18 cellular contexts compared by ENCODE assay signal in genomic region chr4:119027815-119028214, GRCh38.
A peak's percentile ranks its signal among the peaks of the same experiment; 100 is the strongest.
DNase-seq lines count a peak whose midpoint lies in the region; ATAC-seq, FAIRE-seq and TF ChIP-seq lines count a peak whose summit lies in the region.
"Had no signal": no experiment of that assay in that cellular context is flagged by ENCODE, and none has a peak within 500 bp of the region (broad histone marks: within the 10 kb centered on the region; RNA-seq: fewer than 3 reads in every experiment).

No MANE protein-coding gene starts in this region.

- TF ChIP-seq CTCF in IMR-90 (conservative IDR thresholded peaks at IDR 0.05; ENCODE audit: low read depth, low read length) (no peak), colonic mucosa (IDR thresholded peaks at IDR 0.05) (no peak), D721Med (IDR thresholded peaks at IDR 0.05; ENCODE audit: insufficient read depth, missing control alignments) (no peak), dorsolateral prefrontal cortex (IDR thresholded peaks at IDR 0.05 in 54 of 56, conservative IDR thresholded peaks at IDR 0.05 in 2 of 56; ENCODE audit: low read depth in 1 of 56, partially characterized antibody in 56 of 56) (no peak)

- H4K20me1 ChIP-seq in IMR-90 (ENCODE audit: insufficient read depth, low read length) (no peaks in the 10 kb centered on the region), Karpas-422 (ENCODE audit: insufficient read depth, low read depth, low read length) (no peaks in the 10 kb centered on the region)

- peaks cover 9% of the 10 kb centered on the region for H3K4me1 ChIP-seq in IMR-90 (ENCODE audit: control insufficient read depth, insufficient read depth, low read length)
- H3K4me1 ChIP-seq in colonic mucosa, result no peaks in the 10 kb centered on the region
- H3K4me1 ChIP-seq in muscle layer of colon (ENCODE audit: insufficient read depth, low read length), result peaks cover 36% of the 10 kb centered on the region
- peaks cover 0 to 35% (median 28%) of the 10 kb centered on the region in 5 donors for H3K4me1 ChIP-seq in subcutaneous abdominal adipose tissue (ENCODE audit: control insufficient read depth in 5 of 5, insufficient read depth in 5 of 5, low read length in 5 of 5)
- H3K4me1 ChIP-seq in Karpas-422 (ENCODE audit: low read length), result no peaks in the 10 kb centered on the region

- H2BK120ac ChIP-seq in IMR-90 (ENCODE audit: low read depth, low read length), result peak overlapping the region; percentile 61; the same call in 1 of the 2 replicates

- H3K27me3 ChIP-seq in IMR-90 (ENCODE audit: control insufficient read depth, insufficient read depth, low read length) (no peaks in the 10 kb centered on the region), colonic mucosa (no peaks in the 10 kb centered on the region), muscle layer of colon (ENCODE audit: control insufficient read depth in 1 of 2, insufficient read depth in 2 of 2, low read length in 2 of 2) (no peaks in the 10 kb centered on the region), subcutaneous abdominal adipose tissue (ENCODE audit: control insufficient read depth in 5 of 5, insufficient read depth in 4 of 5, low read length in 5 of 5) (no peaks in the 10 kb centered on the region), Karpas-422 (ENCODE audit: low read length) (no peaks in the 10 kb centered on the region), dorsolateral prefrontal cortex (no peaks in the 10 kb centered on the region)
- H3K27me3 ChIP-seq: cardiac muscle cell had no signal

- peak overlapping the region; percentile 30; the same call in 1 of the 2 replicates for H4K5ac ChIP-seq in IMR-90 (ENCODE audit: low read depth, low read length)

- dilution Hi-C loops in IMR-90 (cut with HindIII; ENCODE audit: low sequenced_read_pairs, unreplicated experiment), result no loop called here

- peaks cover 8% of the 10 kb centered on the region for H3K36me3 ChIP-seq in IMR-90 (ENCODE audit: control insufficient read depth, insufficient read depth, low read length)
- H3K36me3 ChIP-seq in colonic mucosa, result no peaks in the 10 kb centered on the region
- H3K36me3 ChIP-seq in muscle layer of colon (ENCODE audit: insufficient read depth, low read length), result peaks cover 34% of the 10 kb centered on the region
- H3K36me3 ChIP-seq in subcutaneous abdominal adipose tissue (ENCODE audit: control insufficient read depth in 5 of 5, insufficient read depth in 5 of 5, low read length in 5 of 5), result peaks cover 0 to 22% (median 17%) of the 10 kb centered on the region in 5 donors
- H3K36me3 ChIP-seq in Karpas-422 (ENCODE audit: insufficient read depth, low read length), result no peaks in the 10 kb centered on the region

- no peaks in the 10 kb centered on the region for H3K9me3 ChIP-seq in IMR-90 (ENCODE audit: control insufficient read depth, insufficient read depth, low read length)
- H3K9me3 ChIP-seq in colonic mucosa, result no peaks in the 10 kb centered on the region
- H3K9me3 ChIP-seq in muscle layer of colon (ENCODE audit: low read length), result no peaks in the 10 kb centered on the region
- H3K9me3 ChIP-seq in subcutaneous abdominal adipose tissue (ENCODE audit: control insufficient read depth in 5 of 5, low read length in 5 of 5), result no peaks in the 10 kb centered on the region
- H3K9me3 ChIP-seq in Karpas-422 (ENCODE audit: low read length), result no peaks in the 10 kb centered on the region

- peaks cover 8% of the 10 kb centered on the region; the same call in 1 of the 2 replicates for H3K9me1 ChIP-seq in IMR-90 (ENCODE audit: insufficient read depth, low read length)

- H3K27ac ChIP-seq in IMR-90 (ENCODE audit: insufficient read depth, low read length), result no peak overlapping the region
- H3K27ac ChIP-seq in colonic mucosa, result peak overlapping the region; percentile 72
- peak overlapping the region; percentile 82 for H3K27ac ChIP-seq in muscle layer of colon (ENCODE audit: low read depth, low read length)
- peak overlapping the region; percentile 96 for H3K27ac ChIP-seq in subcutaneous abdominal adipose tissue (ENCODE audit: low read depth, low read length)
- H3K27ac ChIP-seq in Karpas-422 (ENCODE audit: low read length), result no peak overlapping the region
- peak overlapping the region in 6 of 59 donors; percentile 9 to 89 (median 52) for H3K27ac ChIP-seq in dorsolateral prefrontal cortex
- H3K27ac ChIP-seq: C4-2B had no signal

- no peaks in the 10 kb centered on the region for H3K79me2 ChIP-seq in Karpas-422 (ENCODE audit: low read length)

- POLR2A ChIA-PET in IMR-90 (lab: Charles Lee; ENCODE audit: unreplicated experiment), result no interaction called here

- no peak overlapping the region for H2AK5ac ChIP-seq in IMR-90 (ENCODE audit: low read depth, low read length)

- H2AK9ac ChIP-seq in IMR-90 (replicated peaks; ENCODE audit: low read depth, low read length, poor library complexity), result no peak overlapping the region

- no peak for DNase-seq in IMR-90
- no peak for DNase-seq in colonic mucosa
- DNase-seq in D721Med (ENCODE audit: insufficient read length, low spot score), result no peak
- DNase-seq in Karpas-422, result no peak
- no peak for DNase-seq in dorsolateral prefrontal cortex
- DNase-seq: activated CD4-positive, alpha-beta T cell treated with anti-CD3 and anti-CD28 coated beads for 4 hours; activated T-cell treated with anti-CD3 and anti-CD28 coated beads for 4 hours; naive B cell; NCI-H2081; NCI-H774; stimulated activated naive CD4-positive, alpha-beta T cell; T-helper 2 cell had no signal

- H3K9me2 ChIP-seq in Karpas-422 (replicated peaks; ENCODE audit: insufficient read depth, low read length), result no peaks in the 10 kb centered on the region

- peak overlapping the region; percentile 6; the same call in 1 of the 3 replicates for H2BK15ac ChIP-seq in IMR-90 (ENCODE audit: low read depth, low read length)

- H3K9ac ChIP-seq in IMR-90 (ENCODE audit: low read depth, low read length) (peak overlapping the region; percentile 5; the same call in 1 of the 2 replicates), colonic mucosa (ENCODE audit: low read depth in 2 of 2, low read length in 2 of 2) (peak overlapping the region in 1 of 2 donors; percentile 1), muscle layer of colon (ENCODE audit: low read length) (peak overlapping the region; percentile 83), subcutaneous abdominal adipose tissue (ENCODE audit: low read length in 5 of 5) (peak overlapping the region in 4 of 5 donors; percentile 21 to 73 (median 58)), Karpas-422 (ENCODE audit: low read length) (no peak overlapping the region)

- TF ChIP-seq POLR2A in IMR-90 (IDR thresholded peaks at IDR 0.05; ENCODE audit: low read depth, low read length), result no peak

- H4K8ac ChIP-seq in IMR-90 (ENCODE audit: low read depth in 2 of 2, low read length in 2 of 2), result peak overlapping the region in 1 of 2 experiments; percentile 80; a peak in 2 of 4 replicates

- no TSS peak for BruUV-seq in IMR-90 (replicated peaks; lab: Mats Ljungman, UMichigan)

- H3K79me1 ChIP-seq in IMR-90 (ENCODE audit: low read depth in 1 of 2, low read length in 2 of 2), result peaks cover 0 to 7% of the 10 kb centered on the region in 2 experiments; a peak in 1 of 4 replicates

- peak overlapping the region; percentile 74 for H3K18ac ChIP-seq in IMR-90 (ENCODE audit: low read depth, low read length)

- no peak overlapping the region; the same call in 1 of the 2 replicates for H4K91ac ChIP-seq in IMR-90 (ENCODE audit: insufficient read depth, low read depth, low read length)

- peak overlapping the region; percentile 37; the same call in 1 of the 2 replicates for H3K4ac ChIP-seq in IMR-90 (ENCODE audit: low read depth, low read length)

- WGBS in IMR-90 (ENCODE audit: extremely low coverage in 2 of 2, insufficient read length in 1 of 2), 2 experiments, result no CpG with 5 or more reads among the region's 2 CpGs

- no peak for FAIRE-seq in D721Med (lab: Jason Lieb, UNC)

- TF ChIP-seq RAD21 in IMR-90 (IDR thresholded peaks at IDR 0.05; ENCODE audit: low read length), result no peak

- H2AFZ ChIP-seq in IMR-90 (replicated peaks; ENCODE audit: low read length, poor library complexity) (no peak overlapping the region), Karpas-422 (ENCODE audit: low read length) (no peak overlapping the region)

- H3K23ac ChIP-seq in IMR-90 (ENCODE audit: low read depth, low read length), result 0 out of 2 replicates have a peak overlapping the region, but pooled peaks have one; percentile 41

- CTCF ChIA-PET in IMR-90 (lab: Yijun Ruan, JAX), result no interaction called here

- intact Hi-C loops in IMR-90 (cut with micrococcal nuclease), result loop anchor here (2.0 kb wide), 1 partner anchor 39 kb away; no protein-coding TSS in a partner anchor
- intact Hi-C loops in colonic mucosa (cut with DNase I), result no loop called here
- intact Hi-C loops in dorsolateral prefrontal cortex (cut with DNase I), result no loop called here

- H3K14ac ChIP-seq in IMR-90 (replicated peaks; ENCODE audit: low read depth, low read length), result peak overlapping the region; percentile 57; the same call in 1 of the 2 replicates

- H2BK20ac ChIP-seq in IMR-90 (ENCODE audit: low read depth, low read length), result peak overlapping the region; percentile 75

- H3K4me2 ChIP-seq in IMR-90 (ENCODE audit: low read depth, low read length) (peak overlapping the region; percentile 34; the same call in 1 of the 2 replicates), Karpas-422 (ENCODE audit: low read depth, low read length, poor library complexity, severe bottlenecking) (no peak overlapping the region)

- ATAC-seq in IMR-90 (ENCODE audit: low read depth), result no peak
- no peak for ATAC-seq in HG03378 (IDR thresholded peaks at IDR 0.05; ENCODE audit: unreplicated experiment)
- ATAC-seq: activated naive CD4-positive, alpha-beta T cell treated with anti-CD3 and anti-CD28 coated beads, Interleukin-2, amount 50 U/mL, for 72 hours had no signal

- H3K4me3 ChIP-seq in IMR-90 (ENCODE audit: insufficient read depth, low read depth, low read length), result peak overlapping the region; percentile 34; the same call in 1 of the 2 replicates
- no peak overlapping the region for H3K4me3 ChIP-seq in colonic mucosa
- peak overlapping the region; percentile 53 to 65 for H3K4me3 ChIP-seq in muscle layer of colon (ENCODE audit: low read depth in 1 of 2, low read length in 2 of 2)
- H3K4me3 ChIP-seq in subcutaneous abdominal adipose tissue (ENCODE audit: low read depth in 1 of 5, low read length in 5 of 5), result peak overlapping the region; percentile 26 to 62 (median 57)
- no peak overlapping the region for H3K4me3 ChIP-seq in Karpas-422 (ENCODE audit: low read length)
- peak overlapping the region in 27 of 59 donors; percentile 0 to 41 (median 17) for H3K4me3 ChIP-seq in dorsolateral prefrontal cortex
- H3K4me3 ChIP-seq: cardiac muscle cell had no signal

- H3K56ac ChIP-seq in IMR-90 (ENCODE audit: extremely low read depth, insufficient read depth, low read length), result no peak overlapping the region

- in situ Hi-C loops in IMR-90 (cut with MboI; ENCODE audit: low sequenced_read_pairs), result loop anchor here (5.0 kb wide), 1 partner anchor 41 kb away; no protein-coding TSS in a partner anchor

- peak overlapping the region; percentile 46 for H2BK5ac ChIP-seq in IMR-90 (ENCODE audit: low read depth, low read length, poor library complexity, severe bottlenecking)

TF ChIP-seq in IMR-90, 13 proteins besides CTCF, POLR2A, EP300 and RAD21 (continues in another document):
- TF ChIP-seq MAFK (IDR thresholded peaks at IDR 0.05; ENCODE audit: low read depth, low read length) (no peak), SMC3 (IDR thresholded peaks at IDR 0.05; ENCODE audit: low read depth, low read length) (no peak), CEBPB (IDR thresholded peaks at IDR 0.05; ENCODE audit: low read depth, low read length) (no peak), MAZ (IDR thresholded peaks at IDR 0.05; ENCODE audit: borderline replicate concordance, low read depth, low read length) (no peak)

Comparison
In these comparisons a context has a peak if more than half of its experiments do, and no peak if none do; other contexts are left out.
1. H3K27ac ChIP-seq: peak in colonic mucosa (single experiment), muscle layer of colon (single experiment) and subcutaneous abdominal adipose tissue (single experiment); none in IMR-90 (single experiment) and Karpas-422 (single experiment).
2. H3K4me3 ChIP-seq: peak in IMR-90 (single experiment), muscle layer of colon (2 of 2) and subcutaneous abdominal adipose tissue (5 of 5); none in colonic mucosa (single experiment) and Karpas-422 (single experiment).